ENCODE assay signal across 1 cellular context in genomic region chr11:34354782-34355181, GRCh38.
TF ChIP-seq lines count a peak whose summit lies in the region.

No MANE protein-coding gene starts in this region.

TF ChIP-seq in WTC11, 78 proteins besides CTCF, POLR2A, EP300 and RAD21 (continued from another document):
- TF ChIP-seq HMGXB4 (CRISPR knock-in tag; IDR thresholded peaks at IDR 0.05), result no peak
